In the genomic region with DNA sequence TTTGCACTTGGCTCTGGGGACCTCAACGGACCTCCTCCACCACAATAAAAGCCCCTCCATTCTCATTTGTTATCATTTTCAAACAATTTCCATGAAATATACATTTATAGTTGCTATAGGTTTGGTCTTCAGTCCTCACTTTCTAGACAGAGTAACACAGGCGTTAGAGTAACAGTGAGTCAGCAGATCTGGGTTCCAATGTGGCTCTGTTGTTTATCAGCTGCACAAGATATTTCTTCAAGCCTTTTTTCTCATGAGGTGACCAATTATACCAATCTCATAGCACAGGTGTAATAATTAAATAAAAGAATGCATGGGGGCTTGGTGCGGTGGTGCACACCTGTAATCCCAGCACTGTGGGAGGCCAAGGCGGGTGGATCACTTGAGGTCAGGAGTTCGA, we compare ENCODE assay signal across 19 cellular contexts. TPM values are rescaled to one million over a fixed set of nuclear protein-coding genes. Genes with fewer than 3 reads are reported as not detected.
DNase-seq lines count a peak whose midpoint lies in the region; ATAC-seq, FAIRE-seq and TF ChIP-seq lines count a peak whose summit lies in the region.
"Had no signal": no experiment of that assay in that cellular context is flagged by ENCODE, and none has a peak within 500 bp of the region (broad histone marks: within the 10 kb centered on the region; RNA-seq: fewer than 3 reads in every experiment).

No MANE protein-coding gene starts in this region.

- no peaks in the 10 kb centered on the region for H3K9me3 Mint-ChIP-seq in neural progenitor cell
- H3K9me3 Mint-ChIP-seq: HFFc6, IgD-negative memory B cell had no signal

- CTCF ChIA-PET in IMR-90 (lab: Yijun Ruan, JAX) (no interaction called here), K562 (lab: Yijun Ruan, JAX; ENCODE audit: low intra/inter-chr PET ratio) (no interaction called here)

- in situ Hi-C loops in IMR-90 (cut with MboI; ENCODE audit: low sequenced_read_pairs) (no loop called here), K562 (cut with MboI) (no loop called here)

- H3K4me1 ChIP-seq in BLaER1 (peaks cover 24% of the 10 kb centered on the region), IMR-90 (ENCODE audit: control insufficient read depth, insufficient read depth, low read length) (no peaks in the 10 kb centered on the region), K562 (replicated peaks in 1 of 2; ENCODE audit: control insufficient read depth in 2 of 2, insufficient read depth in 2 of 2, low read length in 2 of 2) (peaks cover 5 to 8% of the 10 kb centered on the region in 2 experiments; a peak in 3 of 5 replicates), neural progenitor cell (no peaks in the 10 kb centered on the region)
- H3K4me1 ChIP-seq: Caco-2 had no signal

- H3K4me3 Mint-ChIP-seq in neural progenitor cell, result no peak overlapping the region
- H3K4me3 Mint-ChIP-seq: B cell; CD4-positive, CD25-positive, alpha-beta regulatory T cell; HFFc6; IgD-negative memory B cell had no signal

- no peak overlapping the region for H3K14ac ChIP-seq in IMR-90 (replicated peaks; ENCODE audit: low read depth, low read length)

- intact Hi-C loops in IMR-90 (cut with micrococcal nuclease) (no loop called here), K562 (cut with micrococcal nuclease) (no loop called here)

- H4K5ac ChIP-seq in IMR-90 (ENCODE audit: low read depth, low read length), result no peak overlapping the region

- H2BK15ac ChIP-seq in IMR-90 (ENCODE audit: low read depth, low read length), result no peak overlapping the region

- peak; percentile 41; the same call in 1 of the 2 replicates for TF ChIP-seq EP300 in K562 (IDR thresholded peaks at IDR 0.05; ENCODE audit: low read length)

- BruUV-seq in IMR-90 (replicated peaks; lab: Mats Ljungman, UMichigan), result no TSS peak
- BruUV-seq in K562 (replicated peaks; lab: Mats Ljungman, UMichigan), result no TSS peak

- POLR2A ChIA-PET in IMR-90 (lab: Charles Lee; ENCODE audit: unreplicated experiment), result no interaction called here
- POLR2A ChIA-PET in K562 (lab: Yijun Ruan, JAX), result interaction anchor here (0.6 to 1.3 kb wide), 3 partner anchors 9 to 96 kb away, joined by 3 read pairs; no protein-coding TSS in a partner anchor

- H3K9me1 ChIP-seq in IMR-90 (ENCODE audit: insufficient read depth, low read length), result no peaks in the 10 kb centered on the region
- H3K9me1 ChIP-seq in K562 (ENCODE audit: control insufficient read depth, insufficient read depth, low read length), result no peaks in the 10 kb centered on the region

- WGBS in IMR-90 (ENCODE audit: extremely low coverage in 2 of 2, insufficient read length in 1 of 2), 2 experiments, result no CpG with 5 or more reads among the region's 5 CpGs
- WGBS in K562 (ENCODE audit: insufficient coverage, low coverage, missing lambda C conversion rate), result 28% methylated on average over 5 of the region's 5 CpGs

- H3K4me2 ChIP-seq in BLaER1, result peak overlapping the region; percentile 17; the same call in 1 of the 2 replicates
- H3K4me2 ChIP-seq in IMR-90 (ENCODE audit: low read depth, low read length), result no peak overlapping the region
- peak overlapping the region; percentile 35; the same call in 1 of the 2 replicates for H3K4me2 ChIP-seq in K562 (ENCODE audit: insufficient read depth, low read length)
- H3K4me2 ChIP-seq in neural progenitor cell, result no peak overlapping the region

- H2AFZ ChIP-seq in IMR-90 (replicated peaks; ENCODE audit: low read length, poor library complexity) (no peak overlapping the region), K562 (ENCODE audit: low read depth, low read length) (peak overlapping the region; percentile 96), neural progenitor cell (replicated peaks) (no peak overlapping the region)

- DNase-seq in IMR-90, result no peak
- peak; percentile 61 to 71 (median 67) for DNase-seq in K562 (ENCODE audit: extremely low read depth in 1 of 4, low spot score in 3 of 4)
- no peak for DNase-seq in neural progenitor cell (ENCODE audit: low spot score)
- DNase-seq in activated effector memory CD4-positive, alpha-beta T cell treated with Interleukin-2 at 50 U/mL for 16 hours, result no peak
- DNase-seq in NCI-H146 treated with DMSO at 0.1 percent for 48 hours (lab: John Stamatoyannopoulos, UW; ENCODE audit: unreplicated experiment), result no peak
- DNase-seq: C1 segment of cervical spinal cord; Caco-2; CD4-positive, CD25-positive, alpha-beta regulatory T cell; GOT3; H7; HFFc6 had no signal

- no peaks in the 10 kb centered on the region for H3K27me3 ChIP-seq in BLaER1
- H3K27me3 ChIP-seq in IMR-90 (ENCODE audit: control insufficient read depth, insufficient read depth, low read length), result peaks cover 18% of the 10 kb centered on the region
- H3K27me3 ChIP-seq in K562 (ENCODE audit: control insufficient read depth in 2 of 2, insufficient read depth in 2 of 2, low read length in 2 of 2), result peaks cover 6 to 8% of the 10 kb centered on the region in 2 experiments; a peak in 3 of 5 replicates
- H3K27me3 ChIP-seq in neural progenitor cell, result no peaks in the 10 kb centered on the region

- peak; percentile 95 for FAIRE-seq in K562 (lab: Jason Lieb, UNC)
- FAIRE-seq: G401.6, GM12891, GM19239 had no signal

- no peak overlapping the region for H4K91ac ChIP-seq in IMR-90 (ENCODE audit: insufficient read depth, low read depth, low read length)

- peaks cover 2% of the 10 kb centered on the region for H3K4me1 Mint-ChIP-seq in neural progenitor cell
- H3K4me1 Mint-ChIP-seq: B cell had no signal

- H3K27ac ChIP-seq in BLaER1 (no peak overlapping the region), IMR-90 (ENCODE audit: insufficient read depth, low read length) (no peak overlapping the region), K562 (ENCODE audit: extremely low read depth, low read depth, low read length) (peak overlapping the region; percentile 50), neural progenitor cell (no peak overlapping the region)
- H3K27ac ChIP-seq: HL-60 had no signal

- ATAC-seq in IMR-90 (ENCODE audit: low read depth) (no peak), K562 (peak; percentile 84)
- ATAC-seq: HCT116 had no signal

- TF ChIP-seq CTCF in IMR-90 (conservative IDR thresholded peaks at IDR 0.05; ENCODE audit: low read depth, low read length) (no peak), K562 (IDR thresholded peaks at IDR 0.05 in 2 of 3, conservative IDR thresholded peaks at IDR 0.05 in 1 of 3; ENCODE audit: insufficient read depth in 2 of 3, low read depth in 1 of 3, low read length in 3 of 3) (no peak), neural progenitor cell (IDR thresholded peaks at IDR 0.05) (no peak)

- H3K4me3 ChIP-seq in BLaER1 (no peak overlapping the region), IMR-90 (ENCODE audit: insufficient read depth, low read depth, low read length) (no peak overlapping the region), K562 (no peak overlapping the region), neural progenitor cell (no peak overlapping the region)

- H3K36me3 Mint-ChIP-seq in neural progenitor cell, result no peaks in the 10 kb centered on the region
- H3K36me3 Mint-ChIP-seq: CD4-positive, CD25-positive, alpha-beta regulatory T cell; IgD-negative memory B cell had no signal

- no peak overlapping the region for H2AK9ac ChIP-seq in IMR-90 (replicated peaks; ENCODE audit: low read depth, low read length, poor library complexity)

- no peak overlapping the region for H2BK20ac ChIP-seq in IMR-90 (ENCODE audit: low read depth, low read length)

- H4K8ac ChIP-seq in IMR-90 (ENCODE audit: low read depth in 2 of 2, low read length in 2 of 2), result no peak overlapping the region

- no peak overlapping the region for H3K23ac ChIP-seq in IMR-90 (ENCODE audit: low read depth, low read length)

- H3K56ac ChIP-seq in IMR-90 (ENCODE audit: extremely low read depth, insufficient read depth, low read length), result no peak overlapping the region

- no peak for TF ChIP-seq RAD21 in IMR-90 (IDR thresholded peaks at IDR 0.05; ENCODE audit: low read length)
- no peak for TF ChIP-seq RAD21 in K562 (CRISPR knock-in tag; conservative IDR thresholded peaks at IDR 0.05 in 1 of 2, IDR thresholded peaks at IDR 0.05 in 1 of 2)

- no peaks in the 10 kb centered on the region for H4K20me1 ChIP-seq in BLaER1
- H4K20me1 ChIP-seq in IMR-90 (ENCODE audit: insufficient read depth, low read length), result no peaks in the 10 kb centered on the region
- H4K20me1 ChIP-seq in K562 (replicated peaks; ENCODE audit: control insufficient read depth, insufficient read depth, low read length), result 0 out of 2 replicates have a peak, but pooled peaks cover 3% of the 10 kb centered on the region
- H4K20me1 ChIP-seq in neural progenitor cell (ENCODE audit: low read depth), result no peaks in the 10 kb centered on the region

- dilution Hi-C loops in IMR-90 (cut with HindIII; ENCODE audit: low sequenced_read_pairs, unreplicated experiment), result no loop called here

- no peak for TF ChIP-seq POLR2A in IMR-90 (IDR thresholded peaks at IDR 0.05; ENCODE audit: low read depth, low read length)
- TF ChIP-seq POLR2A in K562 (conservative IDR thresholded peaks at IDR 0.05), result no peak

- H3K18ac ChIP-seq in IMR-90 (ENCODE audit: low read depth, low read length), result no peak overlapping the region

- H3K9ac ChIP-seq in BLaER1, result no peak overlapping the region
- no peak overlapping the region for H3K9ac ChIP-seq in IMR-90 (ENCODE audit: low read depth, low read length)
- peak overlapping the region in 1 of 2 experiments; percentile 40; a peak in 2 of 4 replicates for H3K9ac ChIP-seq in K562 (ENCODE audit: insufficient read depth in 1 of 2, low read depth in 2 of 2, low read length in 2 of 2)
- H3K9ac ChIP-seq in neural progenitor cell, result no peak overlapping the region

- no peaks in the 10 kb centered on the region for H3K79me1 ChIP-seq in IMR-90 (ENCODE audit: low read depth in 1 of 2, low read length in 2 of 2)

- no peak overlapping the region for H2BK5ac ChIP-seq in IMR-90 (ENCODE audit: low read depth, low read length, poor library complexity, severe bottlenecking)

- H3K27me3 Mint-ChIP-seq in neural progenitor cell (ENCODE audit: insufficient read depth, low read depth), result peaks cover 7% of the 10 kb centered on the region

- H3K27ac Mint-ChIP-seq in neural progenitor cell, result peak overlapping the region; percentile 46
- H3K27ac Mint-ChIP-seq: B cell; CD4-positive, CD25-positive, alpha-beta regulatory T cell; HFFc6; IgD-negative memory B cell had no signal

- no peak overlapping the region for H2AK5ac ChIP-seq in IMR-90 (ENCODE audit: low read depth, low read length)

- no peaks in the 10 kb centered on the region for H3K79me2 ChIP-seq in K562 (ENCODE audit: control insufficient read depth, insufficient read depth, low read length)
- H3K79me2 ChIP-seq in neural progenitor cell (ENCODE audit: low read depth), result no peaks in the 10 kb centered on the region

- H3F3A ChIP-seq in neural progenitor cell (ENCODE audit: low read depth), result no peaks in the 10 kb centered on the region

- H3K4ac ChIP-seq in IMR-90 (ENCODE audit: low read depth, low read length), result no peak overlapping the region

- H2BK120ac ChIP-seq in IMR-90 (ENCODE audit: low read depth, low read length), result no peak overlapping the region

- H3K36me3 ChIP-seq in BLaER1 (no peaks in the 10 kb centered on the region), IMR-90 (ENCODE audit: control insufficient read depth, insufficient read depth, low read length) (no peaks in the 10 kb centered on the region), K562 (ENCODE audit: control insufficient read depth, insufficient read depth, low read length) (no peaks in the 10 kb centered on the region), neural progenitor cell (no peaks in the 10 kb centered on the region)

- H3K9me3 ChIP-seq in BLaER1 (no peaks in the 10 kb centered on the region), IMR-90 (ENCODE audit: control insufficient read depth, insufficient read depth, low read length) (no peaks in the 10 kb centered on the region), K562 (replicated peaks; ENCODE audit: control insufficient read depth, insufficient read depth, low read depth, low read length) (no peaks in the 10 kb centered on the region), neural progenitor cell (ENCODE audit: low read depth) (no peaks in the 10 kb centered on the region)
- H3K9me3 ChIP-seq: Caco-2 had no signal

RNA-seq across cellular contexts. Expression of gene PSMB2, which starts 32.8 kb away (rescaled TPM):
- total RNA-seq in IMR-90 (2012; rRNA removed) (23.8 and 28.1 TPM in 2 replicates), K562 (2014; rRNA removed) (71.7 and 103 TPM in 2 replicates), K562 (2014; rRNA removed; fragmentation: Illumina TruSeq; extraction: Trizol) (144 and 145 TPM in 2 replicates), K562 (2015; rRNA removed; fragmentation: Illumina TruSeq; extraction: Trizol) (140 and 155 TPM in 2 replicates), K562 (2021) (231 and 235 TPM in 2 replicates), neural progenitor cell (ENCODE audit: low replicate concordance) (29.7 and 33.2 TPM in 2 replicates)
- polyA plus RNA-seq in IMR-90 (2012; rRNA removed) (85.2 and 86.2 TPM in 2 replicates), K562 (2011; rRNA removed) (165 and 171 TPM in 2 replicates), K562 (2014; fragmentation: Illumina TruSeq; extraction: Trizol) (283 and 321 TPM in 2 replicates), K562 (2014; fragmentation: Nextera tagmentation; extraction: Ambion mirVana) (100 to 1,000 TPM; 499 to 543 TPM), K562 (2014; rRNA removed) (150 and 162 TPM in 2 replicates)
- polyA plus RNA-seq in IMR-90 (2012; cell fraction: cytosol; rRNA removed), result 60.7 and 114 TPM in 2 replicates
- polyA plus RNA-seq in IMR-90 (2012; cell fraction: nucleus; rRNA removed; ENCODE audit: low replicate concordance), result 20.2 and 34.7 TPM in 2 replicates
- total RNA-seq in K562 (2011; cell fraction: chromatin; rRNA removed; ENCODE audit: low replicate concordance), result 31.2 and 38.1 TPM in 2 replicates
- 24.7 and 27.5 TPM in 2 replicates for total RNA-seq in K562 (2011; cell fraction: nucleolus; rRNA removed)
- 46.6 and 87.8 TPM in 2 replicates for total RNA-seq in K562 (2011; cell fraction: nucleoplasm; rRNA removed)
- polyA plus RNA-seq in K562 (2011; cell fraction: cytosol; rRNA removed), result 180 and 190 TPM in 2 replicates
- 68.1 and 83.6 TPM in 2 replicates for polyA plus RNA-seq in K562 (2011; cell fraction: nucleus; rRNA removed)
- 147 and 203 TPM in 2 replicates for polyA plus RNA-seq in K562 (2012)
- 117 and 126 TPM in 2 replicates for polyA minus RNA-seq in K562 (2011; rRNA and poly(A)+ RNA removed)
- polyA minus RNA-seq in K562 (2011; cell fraction: cytosol; rRNA and poly(A)+ RNA removed), result 108 and 118 TPM in 2 replicates
- 13.2 and 23.4 TPM in 2 replicates for polyA minus RNA-seq in K562 (2011; cell fraction: nucleus; rRNA and poly(A)+ RNA removed)

RNA-seq across cellular contexts. Expression of gene C1orf216, which starts 44.6 kb away (rescaled TPM):
- total RNA-seq in IMR-90 (2012; rRNA removed) (16.7 and 20.0 TPM in 2 replicates), K562 (2014; rRNA removed) (15.4 and 16.0 TPM in 2 replicates), K562 (2014; rRNA removed; fragmentation: Illumina TruSeq; extraction: Trizol) (15.0 and 16.4 TPM in 2 replicates), K562 (2015; rRNA removed; fragmentation: Illumina TruSeq; extraction: Trizol) (12.8 and 13.1 TPM in 2 replicates), K562 (2021) (15.1 and 19.0 TPM in 2 replicates), neural progenitor cell (ENCODE audit: low replicate concordance) (4.4 and 8.0 TPM in 2 replicates)
- polyA plus RNA-seq in IMR-90 (2012; rRNA removed) (10.1 and 13.4 TPM in 2 replicates), K562 (2011; rRNA removed) (20.8 and 25.1 TPM in 2 replicates), K562 (2014; fragmentation: Illumina TruSeq; extraction: Trizol) (12.4 and 15.7 TPM in 2 replicates), K562 (2014; fragmentation: Nextera tagmentation; extraction: Ambion mirVana) (1 to 10 TPM; 3.4 to 4.7 TPM), K562 (2014; rRNA removed) (20.3 and 20.5 TPM in 2 replicates)
- polyA plus RNA-seq in IMR-90 (2012; cell fraction: cytosol; rRNA removed), result 7.8 and 9.5 TPM in 2 replicates
- polyA plus RNA-seq in IMR-90 (2012; cell fraction: nucleus; rRNA removed; ENCODE audit: low replicate concordance), result 11.6 and 20.0 TPM in 2 replicates
- total RNA-seq in K562 (2011; cell fraction: chromatin; rRNA removed; ENCODE audit: low replicate concordance), result 46.1 and 50.8 TPM in 2 replicates
- total RNA-seq in K562 (2011; cell fraction: nucleolus; rRNA removed), result 24.2 and 26.6 TPM in 2 replicates
- total RNA-seq in K562 (2011; cell fraction: nucleoplasm; rRNA removed), result 52.4 and 67.3 TPM in 2 replicates
- polyA plus RNA-seq in K562 (2011; cell fraction: cytosol; rRNA removed), result 17.4 and 22.7 TPM in 2 replicates
- polyA plus RNA-seq in K562 (2011; cell fraction: nucleus; rRNA removed), result 48.8 and 49.3 TPM in 2 replicates
- polyA plus RNA-seq in K562 (2012), result 14.1 and 18.8 TPM in 2 replicates
- 44.1 and 54.0 TPM in 2 replicates for polyA minus RNA-seq in K562 (2011; rRNA and poly(A)+ RNA removed)
- polyA minus RNA-seq in K562 (2011; cell fraction: cytosol; rRNA and poly(A)+ RNA removed), result 12.3 and 14.6 TPM in 2 replicates
- polyA minus RNA-seq in K562 (2011; cell fraction: nucleus; rRNA and poly(A)+ RNA removed), result 8.9 and 10.1 TPM in 2 replicates

Comparison
In these comparisons a context has a peak if more than half of its experiments do, and no peak if none do; other contexts are left out.
1. H3K4me2 ChIP-seq: peak in BLaER1 (single experiment) and K562 (single experiment); none in IMR-90 (single experiment) and neural progenitor cell (single experiment).
2. DNase-seq: peak in K562 (4 of 4); none in IMR-90 (single experiment), neural progenitor cell (single experiment), activated effector memory CD4-positive, alpha-beta T cell treated with Interleukin-2 at 50 U/mL for 16 hours (single experiment) and NCI-H146 treated with DMSO at 0.1 percent for 48 hours (single experiment).